In the genomic region with DNA sequence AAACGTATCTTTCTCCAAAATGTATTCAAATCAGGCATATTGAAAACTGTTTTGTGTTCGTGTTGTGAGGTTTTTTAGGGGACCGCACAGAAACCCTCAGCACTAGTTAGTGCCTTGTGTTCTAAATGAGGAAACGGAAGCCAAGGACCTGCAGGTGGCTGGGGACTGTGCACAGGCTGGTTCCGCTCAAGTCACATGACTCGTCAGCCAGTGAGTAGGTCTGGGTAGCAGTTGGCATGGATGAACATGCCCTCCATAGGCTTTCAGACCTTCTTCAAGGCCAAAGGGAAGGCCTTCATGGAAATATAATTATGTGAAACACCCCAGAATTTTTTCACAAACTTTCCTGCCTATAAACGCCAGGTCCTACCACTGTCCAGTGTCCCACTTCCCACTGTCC, we compare ENCODE assay signal across 24 cellular contexts. TPM values are rescaled to one million over a fixed set of nuclear protein-coding genes. Genes with fewer than 3 reads are reported as not detected.
DNase-seq lines count a peak whose midpoint lies in the region; ATAC-seq, FAIRE-seq and TF ChIP-seq lines count a peak whose summit lies in the region.
"Had no signal": no experiment of that assay in that cellular context is flagged by ENCODE, and none has a peak within 500 bp of the region (broad histone marks: within the 10 kb centered on the region; RNA-seq: fewer than 3 reads in every experiment).

No MANE protein-coding gene starts in this region.

- TF ChIP-seq EP300 in K562 (IDR thresholded peaks at IDR 0.05; ENCODE audit: low read length) (no peak), transverse colon (IDR thresholded peaks at IDR 0.05; ENCODE audit: low read depth) (no peak)

- H3K27ac ChIP-seq in K562 (ENCODE audit: extremely low read depth, low read depth, low read length) (no peak overlapping the region), right lobe of liver (peak overlapping the region; percentile 69 to 87 (median 71)), osteoblast (ENCODE audit: low read depth, low read length) (no peak overlapping the region), transverse colon (no peak overlapping the region)
- H3K27ac ChIP-seq: BLaER1 treated with 17β-estradiol and CSF1 and Interleukin-3, amounts not matched to agents 10 nM and 100 nM had no signal

- no peaks in the 10 kb centered on the region for H3K4me1 ChIP-seq in K562 (replicated peaks in 1 of 2; ENCODE audit: control insufficient read depth in 2 of 2, insufficient read depth in 2 of 2, low read length in 2 of 2)
- H3K4me1 ChIP-seq in right lobe of liver, result peaks cover 0 to 44% (median 15%) of the 10 kb centered on the region in 4 donors
- no peaks in the 10 kb centered on the region for H3K4me1 ChIP-seq in osteoblast (ENCODE audit: insufficient read depth, low read length)
- no peaks in the 10 kb centered on the region for H3K4me1 ChIP-seq in transverse colon
- H3K4me1 ChIP-seq: BLaER1 treated with 17β-estradiol and CSF1 and Interleukin-3, amounts not matched to agents 10 nM and 100 nM had no signal

- no TSS peak for BruUV-seq in K562 (replicated peaks; lab: Mats Ljungman, UMichigan)

- no peak overlapping the region for H3K4me2 ChIP-seq in K562 (ENCODE audit: insufficient read depth, low read length)
- no peak overlapping the region for H3K4me2 ChIP-seq in osteoblast (ENCODE audit: insufficient read depth, low read length)
- H3K4me2 ChIP-seq: BLaER1 treated with 17β-estradiol and CSF1 and Interleukin-3, amounts not matched to agents 10 nM and 100 nM had no signal

- TF ChIP-seq RAD21 in K562 (CRISPR knock-in tag; conservative IDR thresholded peaks at IDR 0.05 in 1 of 2, IDR thresholded peaks at IDR 0.05 in 1 of 2), result no peak

- H3K9me3 ChIP-seq in K562 (replicated peaks; ENCODE audit: control insufficient read depth, insufficient read depth, low read depth, low read length) (no peaks in the 10 kb centered on the region), right lobe of liver (no peaks in the 10 kb centered on the region), osteoblast (ENCODE audit: low read depth, low read length) (no peaks in the 10 kb centered on the region), transverse colon (no peaks in the 10 kb centered on the region)
- H3K9me3 ChIP-seq: BLaER1 treated with 17β-estradiol and CSF1 and Interleukin-3, amounts not matched to agents 10 nM and 100 nM had no signal

- no peak for TF ChIP-seq CTCF in NB4 (IDR thresholded peaks at IDR 0.05; ENCODE audit: low read depth, low read length)
- TF ChIP-seq CTCF in K562 (IDR thresholded peaks at IDR 0.05 in 2 of 3, conservative IDR thresholded peaks at IDR 0.05 in 1 of 3; ENCODE audit: insufficient read depth in 2 of 3, low read depth in 1 of 3, low read length in 3 of 3), result no peak
- TF ChIP-seq CTCF in right lobe of liver (IDR thresholded peaks at IDR 0.05), result no peak
- TF ChIP-seq CTCF in osteoblast (IDR thresholded peaks at IDR 0.05; ENCODE audit: extremely low read depth, low read depth, low read length), result no peak
- TF ChIP-seq CTCF in transverse colon (IDR thresholded peaks at IDR 0.05), result no peak

- no peaks in the 10 kb centered on the region for H3K9me1 ChIP-seq in K562 (ENCODE audit: control insufficient read depth, insufficient read depth, low read length)

- WGBS in K562 (ENCODE audit: insufficient coverage, low coverage, missing lambda C conversion rate), result 3% methylated on average over 7 of the region's 7 CpGs
- 92% methylated on average over 2 of the region's 7 CpGs for WGBS in right lobe of liver (ENCODE audit: insufficient coverage, low coverage, low lambda C conversion rate, missing lambda C conversion rate)
- 77 to 83% methylated on average over 6 to 7 of the region's 7 CpGs for WGBS in transverse colon (ENCODE audit: low coverage in 1 of 2), 2 donors

- no peak for FAIRE-seq in K562 (lab: Jason Lieb, UNC)
- FAIRE-seq: D721Med had no signal

- no peaks in the 10 kb centered on the region for H3K79me2 ChIP-seq in K562 (ENCODE audit: control insufficient read depth, insufficient read depth, low read length)
- H3K79me2 ChIP-seq in osteoblast (ENCODE audit: insufficient read depth, low read length), result no peaks in the 10 kb centered on the region

- H2AFZ ChIP-seq in K562 (ENCODE audit: low read depth, low read length) (no peak overlapping the region), osteoblast (ENCODE audit: low read length) (no peak overlapping the region)

- H3K27me3 ChIP-seq in K562 (ENCODE audit: control insufficient read depth in 2 of 2, insufficient read depth in 2 of 2, low read length in 2 of 2) (peaks cover 17 to 29% of the 10 kb centered on the region in 2 experiments), right lobe of liver (no peaks in the 10 kb centered on the region), osteoblast (ENCODE audit: insufficient read depth, low read length) (peaks cover 5% of the 10 kb centered on the region), transverse colon (peaks cover 3% of the 10 kb centered on the region)
- H3K27me3 ChIP-seq: BLaER1 treated with 17β-estradiol and CSF1 and Interleukin-3, amounts not matched to agents 10 nM and 100 nM had no signal

- POLR2A ChIA-PET in K562 (lab: Yijun Ruan, JAX), result no interaction called here

- CTCF ChIA-PET in K562 (lab: Yijun Ruan, JAX; ENCODE audit: low intra/inter-chr PET ratio), result no interaction called here

- peak; percentile 7 for DNase-seq in NB4 (ENCODE audit: low read depth)
- no peak for DNase-seq in K562 (ENCODE audit: extremely low read depth in 1 of 4, low spot score in 3 of 4)
- no peak for DNase-seq in right lobe of liver
- no peak for DNase-seq in osteoblast (ENCODE audit: insufficient read length, low spot score, missing footprints)
- no peak for DNase-seq in ecto neural progenitor cell (ENCODE audit: low spot score)
- no peak for DNase-seq in transverse colon
- DNase-seq: DMS79, MM.1S, NCI-H1105, NCI-H2081 treated with DMSO at 0.1 percent for 48 hours, NCI-H774, SW 1271 had no signal

- intact Hi-C loops in K562 (cut with micrococcal nuclease) (no loop called here), right lobe of liver (cut with DNase I) (no loop called here), transverse colon (cut with DNase I; ENCODE audit: low total_unique reads) (no loop called here)

- H3K36me3 ChIP-seq in K562 (ENCODE audit: control insufficient read depth, insufficient read depth, low read length) (no peaks in the 10 kb centered on the region), right lobe of liver (no peaks in the 10 kb centered on the region), osteoblast (ENCODE audit: insufficient read depth, low read length) (no peaks in the 10 kb centered on the region), transverse colon (no peaks in the 10 kb centered on the region)
- H3K36me3 ChIP-seq: BLaER1 treated with 17β-estradiol and CSF1 and Interleukin-3, amounts not matched to agents 10 nM and 100 nM had no signal

- H3K4me3 ChIP-seq in NB4 (ENCODE audit: low read depth, low read length), result no peak overlapping the region
- no peak overlapping the region for H3K4me3 ChIP-seq in K562
- no peak overlapping the region for H3K4me3 ChIP-seq in right lobe of liver
- no peak overlapping the region for H3K4me3 ChIP-seq in osteoblast (ENCODE audit: insufficient read depth, low read length)
- no peak overlapping the region for H3K4me3 ChIP-seq in transverse colon
- H3K4me3 ChIP-seq: BLaER1 treated with 17β-estradiol and CSF1 and Interleukin-3, amounts not matched to agents 10 nM and 100 nM had no signal

- in situ Hi-C loops in K562 (cut with MboI), result no loop called here
- in situ Hi-C loops in transverse colon (cut with MboI; ENCODE audit: low pct_ligation_motif_present in 1 of 4, low pct_unique_long_range_greater_than_20kb in 1 of 4, low sequenced_read_pairs in 3 of 4), result no loop called here

- TF ChIP-seq POLR2A in NB4 (IDR thresholded peaks at IDR 0.05; ENCODE audit: extremely low read depth, insufficient read length), result no peak
- no peak for TF ChIP-seq POLR2A in K562 (conservative IDR thresholded peaks at IDR 0.05)
- no peak for TF ChIP-seq POLR2A in right lobe of liver (IDR thresholded peaks at IDR 0.05)
- no peak for TF ChIP-seq POLR2A in transverse colon (IDR thresholded peaks at IDR 0.05)

- H3K9ac ChIP-seq in K562 (ENCODE audit: insufficient read depth in 1 of 2, low read depth in 2 of 2, low read length in 2 of 2), result no peak overlapping the region
- H3K9ac ChIP-seq: BLaER1 treated with 17β-estradiol and CSF1 and Interleukin-3, amounts not matched to agents 10 nM and 100 nM had no signal

- peak; percentile 63 for ATAC-seq in HG03432 (IDR thresholded peaks at IDR 0.05; ENCODE audit: unreplicated experiment)
- ATAC-seq in K562, result 0 out of 3 replicates have a peak, but pooled peaks have one; percentile 34
- no peak for ATAC-seq in right lobe of liver
- ATAC-seq in HG03469 (IDR thresholded peaks at IDR 0.05; ENCODE audit: unreplicated experiment), result no peak
- ATAC-seq: HCT116, Panc1, Right ventricle myocardium inferior had no signal

- no peaks in the 10 kb centered on the region for H4K20me1 ChIP-seq in K562 (replicated peaks; ENCODE audit: control insufficient read depth, insufficient read depth, low read length)
- no peaks in the 10 kb centered on the region for H4K20me1 ChIP-seq in osteoblast (ENCODE audit: insufficient read depth, low read length)
- H4K20me1 ChIP-seq: BLaER1 treated with 17β-estradiol and CSF1 and Interleukin-3, amounts not matched to agents 10 nM and 100 nM had no signal

RNA-seq across cellular contexts. Expression of a gene that starts 1.3 kb away (rescaled TPM):
- not detected in 2 replicates for total RNA-seq in K562 (2011; cell fraction: chromatin; rRNA removed; ENCODE audit: low replicate concordance)
- not detected in 2 replicates for total RNA-seq in K562 (2011; cell fraction: nucleolus; rRNA removed)
- total RNA-seq in K562 (2011; cell fraction: nucleoplasm; rRNA removed), result not detected in 2 replicates
- not detected in 2 replicates for total RNA-seq in K562 (2014; rRNA removed)
- not detected in 2 replicates for total RNA-seq in K562 (2014; rRNA removed; fragmentation: Illumina TruSeq; extraction: Trizol)
- total RNA-seq in K562 (2015; rRNA removed; fragmentation: Illumina TruSeq; extraction: Trizol), result not detected in 2 replicates
- total RNA-seq in K562 (2021), result not detected in 2 replicates
- not detected in 2 replicates for polyA plus RNA-seq in K562 (2011; rRNA removed)
- polyA plus RNA-seq in K562 (2011; cell fraction: cytosol; rRNA removed), result not detected in 2 replicates
- polyA plus RNA-seq in K562 (2011; cell fraction: nucleus; rRNA removed), result not detected in 2 replicates
- polyA plus RNA-seq in K562 (2012), result not detected in 2 replicates
- not detected in 2 replicates for polyA plus RNA-seq in K562 (2014; fragmentation: Illumina TruSeq; extraction: Trizol)
- not detected for polyA plus RNA-seq in K562 (2014; fragmentation: Nextera tagmentation; extraction: Ambion mirVana)
- not detected in 2 replicates for polyA plus RNA-seq in K562 (2014; rRNA removed)
- not detected in 2 replicates for polyA minus RNA-seq in K562 (2011; rRNA and poly(A)+ RNA removed)
- not detected in 2 replicates for polyA minus RNA-seq in K562 (2011; cell fraction: cytosol; rRNA and poly(A)+ RNA removed)
- polyA minus RNA-seq in K562 (2011; cell fraction: nucleus; rRNA and poly(A)+ RNA removed), result not detected in 2 replicates
- total RNA-seq in right lobe of liver, result 100 to 1,000 TPM in 4 of 6 experiments, 10 to 100 TPM in 2; 94.5 to 201 (median 140) TPM
- not detected in 2 replicates for total RNA-seq in osteoblast
- not detected for total RNA-seq in transverse colon
- total RNA-seq: LHCN-M2; NCI-H460; Right ventricle myocardium inferior; SK-MEL-5; T-helper 2 cell treated with Interferon-gamma antibody and Interleukin-4, amounts not matched to agents 100 ng/mL and 5 ng/mL, for 36 hours had no signal

RNA-seq across cellular contexts. Expression of a gene that starts 37.4 kb away (rescaled TPM):
- total RNA-seq in K562 (2011; cell fraction: chromatin; rRNA removed; ENCODE audit: low replicate concordance), result not detected in 2 replicates
- not detected in 2 replicates for total RNA-seq in K562 (2011; cell fraction: nucleolus; rRNA removed)
- not detected in 2 replicates for total RNA-seq in K562 (2011; cell fraction: nucleoplasm; rRNA removed)
- total RNA-seq in K562 (2014; rRNA removed), result 0.27 TPM in 1 of 2 replicates, not detected in the other
- not detected in 2 replicates for total RNA-seq in K562 (2014; rRNA removed; fragmentation: Illumina TruSeq; extraction: Trizol)
- not detected in 2 replicates for total RNA-seq in K562 (2015; rRNA removed; fragmentation: Illumina TruSeq; extraction: Trizol)
- not detected in 2 replicates for total RNA-seq in K562 (2021)
- polyA plus RNA-seq in K562 (2011; rRNA removed), result not detected in 2 replicates
- polyA plus RNA-seq in K562 (2011; cell fraction: cytosol; rRNA removed), result not detected in 2 replicates
- polyA plus RNA-seq in K562 (2011; cell fraction: nucleus; rRNA removed), result not detected in 2 replicates
- polyA plus RNA-seq in K562 (2012), result not detected in 2 replicates
- polyA plus RNA-seq in K562 (2014; fragmentation: Illumina TruSeq; extraction: Trizol), result not detected in 2 replicates
- polyA plus RNA-seq in K562 (2014; fragmentation: Nextera tagmentation; extraction: Ambion mirVana), result not detected
- not detected in 2 replicates for polyA plus RNA-seq in K562 (2014; rRNA removed)
- polyA minus RNA-seq in K562 (2011; rRNA and poly(A)+ RNA removed), result not detected in 2 replicates
- not detected in 2 replicates for polyA minus RNA-seq in K562 (2011; cell fraction: cytosol; rRNA and poly(A)+ RNA removed)
- polyA minus RNA-seq in K562 (2011; cell fraction: nucleus; rRNA and poly(A)+ RNA removed), result not detected in 2 replicates
- total RNA-seq in right lobe of liver, result 100 to 1,000 TPM in 2 of 6 experiments, 10 to 100 TPM in 4; 48.1 to 130 (median 75.8) TPM
- under 0.01 TPM in 1 of 2 replicates, not detected in the other for total RNA-seq in osteoblast
- 1 to 10 TPM in 3 of 4 donors, not detected in 1; 1.7 to 2.0 (median 1.9) TPM for total RNA-seq in transverse colon
- total RNA-seq: A673, LHCN-M2, SK-MEL-5 had no signal

Comparison
In these comparisons a context has a peak if more than half of its experiments do, and no peak if none do; other contexts are left out.
1. ATAC-seq: peak in HG03432 (single experiment) and K562 (single experiment); none in right lobe of liver (0 of 4) and HG03469 (single experiment).
2. H3K27ac ChIP-seq: peak in right lobe of liver (3 of 3); none in K562 (single experiment), osteoblast (single experiment) and transverse colon (0 of 4).
3. RNA of a gene that starts 1.3 kb away (total RNA-seq): 94.5 to 201 TPM in right lobe of liver; not detected in K562, not detected in osteoblast and not detected in transverse colon; every median in the first group is over 10 times any median in the second.
4. RNA of a gene that starts 37.4 kb away (total RNA-seq): 48.1 to 130 TPM in right lobe of liver; 1.7 to 2.0 TPM in transverse colon, 0.27 TPM in K562 and under 0.01 TPM in osteoblast; every median in the first group is over 10 times any median in the second.